ENCODE assay signal across 1 cellular context in the genomic region with DNA sequence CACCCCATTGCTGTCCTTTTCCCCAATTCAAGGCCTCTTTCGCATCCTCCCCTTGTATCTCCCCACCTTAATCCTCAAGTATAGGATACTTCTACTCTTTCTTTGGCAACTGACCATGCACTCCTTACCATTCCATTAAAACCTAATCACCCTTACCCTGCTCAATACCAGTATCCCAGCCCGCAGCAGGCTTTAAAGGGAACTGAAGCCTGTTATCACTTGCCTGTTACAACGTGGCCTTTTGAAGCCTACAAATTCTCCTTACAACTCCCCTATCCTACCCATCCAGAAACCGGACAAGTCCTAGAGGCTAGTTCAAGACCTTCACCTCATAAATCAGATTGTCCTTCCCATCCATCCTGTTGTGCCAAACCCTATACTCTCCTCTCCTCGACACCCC.
TF ChIP-seq lines count a peak whose summit lies in the region.

No MANE protein-coding gene starts in this region.

TF ChIP-seq in HCT116, 20 proteins besides CTCF, POLR2A, EP300 and RAD21:
- TF ChIP-seq CEBPB (IDR thresholded peaks at IDR 0.05; ENCODE audit: low read depth) (no peak), POLR2AphosphoS5 (IDR thresholded peaks at IDR 0.05; ENCODE audit: low read depth, low read length) (no peak; the same call in 1 of the 2 replicates)
